ENCODE assay signal across 1 cellular context in genomic region chr3:49802719-49803463, GRCh38.
TF ChIP-seq lines count a peak whose summit lies in the region.

Gene INKA1 (plus strand): TSS chr3:49803261. CDS start chr3:49803393, 132 bp downstream.

TF ChIP-seq in PFSK-1, 5 proteins besides CTCF, POLR2A, EP300 and RAD21:
- TF ChIP-seq REST (IDR thresholded peaks at IDR 0.05; ENCODE audit: insufficient read depth in 1 of 2, low read depth in 2 of 2, low read length in 2 of 2) (no peak), POLR2AphosphoS5 (IDR thresholded peaks at IDR 0.05; ENCODE audit: low read depth, low read length) (peak; percentile 68)
